ENCODE assay signal across 21 cellular contexts in the genomic region with DNA sequence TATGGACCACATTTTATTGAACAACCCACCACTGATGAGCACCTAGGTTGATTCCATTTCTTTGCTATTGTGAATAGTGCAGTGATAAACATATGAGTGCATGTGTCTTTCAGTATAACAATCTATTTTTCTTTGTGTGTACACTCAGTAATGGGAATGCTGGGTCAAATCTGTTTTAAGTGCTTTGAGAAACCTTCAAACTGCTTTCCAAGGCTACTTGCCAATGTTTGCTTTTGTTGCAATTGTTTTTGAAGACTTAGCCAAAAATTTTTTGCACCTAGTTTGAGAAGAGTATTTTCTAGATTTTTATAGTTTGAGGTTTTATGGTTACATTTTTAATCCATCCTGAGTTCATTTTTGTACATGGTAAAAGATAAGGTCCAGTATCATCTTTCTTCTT.
"Had no signal": no experiment of that assay in that cellular context is flagged by ENCODE, and none has a peak within 500 bp of the region (broad histone marks: within the 10 kb centered on the region; RNA-seq: fewer than 3 reads in every experiment).

No MANE protein-coding gene starts in this region.

- H3K27ac Mint-ChIP-seq: activated CD8-positive, alpha-beta T cell treated with anti-CD3 and anti-CD28 coated beads, Interleukin-2, amount 10 ng/mL, durations not matched to agents 7 days and 5 days; activated naive CD8-positive, alpha-beta T cell; immature natural killer cell; natural killer cell; progenitor cell of endocrine pancreas had no signal

- H3K27ac ChIP-seq: foreskin keratinocyte, left ventricle myocardium inferior, upper lobe of left lung had no signal

- H3K9me3 ChIP-seq: upper lobe of left lung had no signal

- H3K4me1 ChIP-seq: left ventricle myocardium inferior, upper lobe of left lung had no signal

- DNase-seq: activated CD4-positive, alpha-beta T cell treated with anti-CD3 and anti-CD28 coated beads for 1 hour; activated CD4-positive, alpha-beta T cell treated with anti-CD3 and anti-CD28 coated beads, Interleukin-2, amount 50 U/mL, for 1 hour; activated CD8-positive, alpha-beta T cell treated with anti-CD3 and anti-CD28 coated beads, Interleukin-2, amount 10 ng/mL, durations not matched to agents 7 days and 5 days; activated gamma-delta T cell treated with Interleukin-2 at 50 U/mL for 16 hours; caudate nucleus; dermis blood vessel endothelial cell; effector CD8-positive, alpha-beta T cell; foreskin keratinocyte; immature natural killer cell; left ventricle myocardium inferior; mammary epithelial cell; midbrain; natural killer cell; retina; stimulated activated CD4-positive, alpha-beta T cell treated with anti-CD3 and anti-CD28 coated beads, Interleukin-2, amount 100 ng/mL, for 48 hours; stimulated activated naive CD4-positive, alpha-beta T cell; T-helper 9 cell; upper lobe of left lung had no signal

- H3K36me3 ChIP-seq: left ventricle myocardium inferior, upper lobe of left lung had no signal

- H3K27me3 Mint-ChIP-seq: progenitor cell of endocrine pancreas had no signal

- H3K4me3 Mint-ChIP-seq: activated CD8-positive, alpha-beta T cell treated with anti-CD3 and anti-CD28 coated beads, Interleukin-2, amount 10 ng/mL, durations not matched to agents 7 days and 5 days; activated naive CD8-positive, alpha-beta T cell; brain; immature natural killer cell; natural killer cell had no signal

- H3K27me3 ChIP-seq: foreskin keratinocyte, upper lobe of left lung had no signal

- H3K36me3 Mint-ChIP-seq: activated naive CD8-positive, alpha-beta T cell; brain had no signal

- H3K4me1 Mint-ChIP-seq: brain had no signal

- H3K4me3 ChIP-seq: left ventricle myocardium inferior, upper lobe of left lung had no signal
